1 cellular context compared by ENCODE assay signal in the genomic region with DNA sequence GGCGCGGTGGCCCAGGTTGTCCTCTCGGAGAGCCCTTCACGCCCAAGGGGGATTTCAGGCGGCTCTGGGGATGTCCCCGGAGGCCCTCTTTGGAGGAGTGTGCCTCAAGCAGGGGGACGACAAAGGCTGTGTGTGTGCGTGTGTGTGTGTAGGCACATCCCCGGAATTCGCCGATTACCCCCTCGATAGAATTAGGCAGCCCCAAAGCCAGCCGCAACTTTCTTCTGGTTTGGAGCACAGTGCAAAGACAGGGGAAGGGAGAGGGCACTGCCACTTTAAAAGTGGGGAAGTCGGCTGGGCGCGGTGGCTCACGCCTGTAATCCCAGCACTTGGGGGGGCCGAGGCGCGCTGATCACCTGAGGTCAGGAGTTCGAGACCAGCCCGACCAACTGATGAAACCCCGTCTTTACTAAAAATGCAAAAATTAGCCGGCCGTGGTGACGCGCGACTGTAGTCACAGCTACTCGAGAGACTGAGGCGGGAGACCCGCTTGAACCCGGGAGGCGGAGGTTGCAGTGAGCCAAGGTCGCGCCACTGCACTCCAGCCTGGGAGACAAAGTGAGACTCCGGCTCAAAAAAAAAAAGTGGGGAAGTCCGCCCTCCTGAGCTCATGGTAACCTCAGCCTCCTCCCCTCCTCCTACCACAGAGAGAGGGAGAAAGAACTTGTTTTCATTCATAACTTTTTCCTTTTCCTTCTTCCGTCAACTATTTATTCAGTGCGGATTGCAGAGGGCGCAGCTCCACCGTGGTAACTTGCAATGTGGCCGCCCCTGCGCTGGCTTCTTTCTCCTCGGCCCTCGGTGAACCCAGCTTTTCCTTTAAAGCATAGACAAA.
TF ChIP-seq lines count a peak whose summit lies in the region.

No MANE protein-coding gene starts in this region.

TF ChIP-seq in GM12878, 131 proteins besides CTCF, POLR2A, EP300 and RAD21 (continues in another document):
- TF ChIP-seq, protein P1, sequence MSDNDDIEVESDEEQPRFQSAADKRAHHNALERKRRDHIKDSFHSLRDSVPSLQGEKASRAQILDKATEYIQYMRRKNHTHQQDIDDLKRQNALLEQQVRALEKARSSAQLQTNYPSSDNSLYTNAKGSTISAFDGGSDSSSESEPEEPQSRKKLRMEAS (IDR thresholded peaks at IDR 0.05; ENCODE audit: low read depth, low read length): no peak
- TF ChIP-seq MTA3 (IDR thresholded peaks at IDR 0.05; ENCODE audit: borderline replicate concordance, low read length) (no peak), SUPT20H (IDR thresholded peaks at IDR 0.05; ENCODE audit: borderline replicate concordance, control insufficient read depth, low read depth, low read length) (no peak), JUNB (IDR thresholded peaks at IDR 0.05) (no peak), ESRRA (IDR thresholded peaks at IDR 0.05; ENCODE audit: low read length) (no peak), SMC3 (IDR thresholded peaks at IDR 0.05; ENCODE audit: borderline replicate concordance, low read length) (peak; percentile 29; the same call in 1 of the 2 replicates), ZNF384 (IDR thresholded peaks at IDR 0.05; ENCODE audit: borderline replicate concordance, low read depth, low read length) (peak; percentile 23; the same call in 1 of the 2 replicates), EZH2 (IDR thresholded peaks at IDR 0.05; ENCODE audit: borderline replicate concordance, control insufficient read depth, low read depth, low read length) (no peak), DPF2 (IDR thresholded peaks at IDR 0.05) (0 out of 2 replicates have a peak, but pooled peaks have one; percentile 9), TCF7 (IDR thresholded peaks at IDR 0.05; ENCODE audit: borderline replicate concordance) (no peak), HDAC6 (IDR thresholded peaks at IDR 0.05; ENCODE audit: unreplicated experiment) (no peak), NR2F1 (conservative IDR thresholded peaks at IDR 0.05) (peak; percentile 30; the same call in 1 of the 2 replicates), JUND (IDR thresholded peaks at IDR 0.05; ENCODE audit: low read depth, low read length) (no peak), IKZF2 (IDR thresholded peaks at IDR 0.05) (peak; percentile 54 to 61; a peak in 3 of 4 replicates), KAT2A (conservative IDR thresholded peaks at IDR 0.05; ENCODE audit: control insufficient read depth, low read depth, low read length) (no peak), BHLHE40 (IDR thresholded peaks at IDR 0.05; ENCODE audit: borderline replicate concordance in 1 of 2, low read depth in 2 of 2, low read length in 1 of 2) (no peak; a peak in 1 of 4 replicates), NBN (IDR thresholded peaks at IDR 0.05) (peak; percentile 80; the same call in 1 of the 2 replicates), TAF1 (IDR thresholded peaks at IDR 0.05; ENCODE audit: borderline replicate concordance, low read depth, low read length) (no peak), BACH1 (IDR thresholded peaks at IDR 0.05; ENCODE audit: borderline replicate concordance) (no peak), STAT1 (conservative IDR thresholded peaks at IDR 0.05) (no peak), SIN3A (IDR thresholded peaks at IDR 0.05; ENCODE audit: low read depth, low read length) (no peak), MEF2B (IDR thresholded peaks at IDR 0.05; ENCODE audit: partially characterized antibody, poor library complexity, severe bottlenecking) (peak; percentile 18), RUNX3 (IDR thresholded peaks at IDR 0.05; ENCODE audit: low read length) (0 out of 2 replicates have a peak, but pooled peaks have one; percentile 2), NFYA (IDR thresholded peaks at IDR 0.05; ENCODE audit: borderline replicate concordance, low read depth, low read length) (no peak), KDM1A (IDR thresholded peaks at IDR 0.05; ENCODE audit: borderline replicate concordance) (no peak), SMAD5 (IDR thresholded peaks at IDR 0.05; ENCODE audit: low read depth) (no peak), MTA2 (IDR thresholded peaks at IDR 0.05; ENCODE audit: low read depth) (no peak; the same call in 1 of the 2 replicates), FOXM1 (IDR thresholded peaks at IDR 0.05; ENCODE audit: low read depth, low read length) (no peak), GABPA (IDR thresholded peaks at IDR 0.05; ENCODE audit: low read depth) (no peak)
- TF ChIP-seq, protein P2, sequence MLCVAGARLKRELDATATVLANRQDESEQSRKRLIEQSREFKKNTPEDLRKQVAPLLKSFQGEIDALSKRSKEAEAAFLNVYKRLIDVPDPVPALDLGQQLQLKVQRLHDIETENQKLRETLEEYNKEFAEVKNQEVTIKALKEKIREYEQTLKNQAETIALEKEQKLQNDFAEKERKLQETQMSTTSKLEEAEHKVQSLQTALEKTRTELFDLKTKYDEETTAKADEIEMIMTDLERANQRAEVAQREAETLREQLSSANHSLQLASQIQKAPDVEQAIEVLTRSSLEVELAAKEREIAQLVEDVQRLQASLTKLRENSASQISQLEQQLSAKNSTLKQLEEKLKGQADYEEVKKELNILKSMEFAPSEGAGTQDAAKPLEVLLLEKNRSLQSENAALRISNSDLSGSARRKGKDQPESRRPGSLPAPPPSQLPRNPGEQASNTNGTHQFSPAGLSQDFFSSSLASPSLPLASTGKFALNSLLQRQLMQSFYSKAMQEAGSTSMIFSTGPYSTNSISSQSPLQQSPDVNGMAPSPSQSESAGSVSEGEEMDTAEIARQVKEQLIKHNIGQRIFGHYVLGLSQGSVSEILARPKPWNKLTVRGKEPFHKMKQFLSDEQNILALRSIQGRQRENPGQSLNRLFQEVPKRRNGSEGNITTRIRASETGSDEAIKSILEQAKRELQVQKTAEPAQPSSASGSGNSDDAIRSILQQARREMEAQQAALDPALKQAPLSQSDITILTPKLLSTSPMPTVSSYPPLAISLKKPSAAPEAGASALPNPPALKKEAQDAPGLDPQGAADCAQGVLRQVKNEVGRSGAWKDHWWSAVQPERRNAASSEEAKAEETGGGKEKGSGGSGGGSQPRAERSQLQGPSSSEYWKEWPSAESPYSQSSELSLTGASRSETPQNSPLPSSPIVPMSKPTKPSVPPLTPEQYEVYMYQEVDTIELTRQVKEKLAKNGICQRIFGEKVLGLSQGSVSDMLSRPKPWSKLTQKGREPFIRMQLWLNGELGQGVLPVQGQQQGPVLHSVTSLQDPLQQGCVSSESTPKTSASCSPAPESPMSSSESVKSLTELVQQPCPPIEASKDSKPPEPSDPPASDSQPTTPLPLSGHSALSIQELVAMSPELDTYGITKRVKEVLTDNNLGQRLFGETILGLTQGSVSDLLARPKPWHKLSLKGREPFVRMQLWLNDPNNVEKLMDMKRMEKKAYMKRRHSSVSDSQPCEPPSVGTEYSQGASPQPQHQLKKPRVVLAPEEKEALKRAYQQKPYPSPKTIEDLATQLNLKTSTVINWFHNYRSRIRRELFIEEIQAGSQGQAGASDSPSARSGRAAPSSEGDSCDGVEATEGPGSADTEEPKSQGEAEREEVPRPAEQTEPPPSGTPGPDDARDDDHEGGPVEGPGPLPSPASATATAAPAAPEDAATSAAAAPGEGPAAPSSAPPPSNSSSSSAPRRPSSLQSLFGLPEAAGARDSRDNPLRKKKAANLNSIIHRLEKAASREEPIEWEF (IDR thresholded peaks at IDR 0.05; ENCODE audit: insufficient replicate concordance, low read depth, low read length): no peak
- TF ChIP-seq, protein P3, sequence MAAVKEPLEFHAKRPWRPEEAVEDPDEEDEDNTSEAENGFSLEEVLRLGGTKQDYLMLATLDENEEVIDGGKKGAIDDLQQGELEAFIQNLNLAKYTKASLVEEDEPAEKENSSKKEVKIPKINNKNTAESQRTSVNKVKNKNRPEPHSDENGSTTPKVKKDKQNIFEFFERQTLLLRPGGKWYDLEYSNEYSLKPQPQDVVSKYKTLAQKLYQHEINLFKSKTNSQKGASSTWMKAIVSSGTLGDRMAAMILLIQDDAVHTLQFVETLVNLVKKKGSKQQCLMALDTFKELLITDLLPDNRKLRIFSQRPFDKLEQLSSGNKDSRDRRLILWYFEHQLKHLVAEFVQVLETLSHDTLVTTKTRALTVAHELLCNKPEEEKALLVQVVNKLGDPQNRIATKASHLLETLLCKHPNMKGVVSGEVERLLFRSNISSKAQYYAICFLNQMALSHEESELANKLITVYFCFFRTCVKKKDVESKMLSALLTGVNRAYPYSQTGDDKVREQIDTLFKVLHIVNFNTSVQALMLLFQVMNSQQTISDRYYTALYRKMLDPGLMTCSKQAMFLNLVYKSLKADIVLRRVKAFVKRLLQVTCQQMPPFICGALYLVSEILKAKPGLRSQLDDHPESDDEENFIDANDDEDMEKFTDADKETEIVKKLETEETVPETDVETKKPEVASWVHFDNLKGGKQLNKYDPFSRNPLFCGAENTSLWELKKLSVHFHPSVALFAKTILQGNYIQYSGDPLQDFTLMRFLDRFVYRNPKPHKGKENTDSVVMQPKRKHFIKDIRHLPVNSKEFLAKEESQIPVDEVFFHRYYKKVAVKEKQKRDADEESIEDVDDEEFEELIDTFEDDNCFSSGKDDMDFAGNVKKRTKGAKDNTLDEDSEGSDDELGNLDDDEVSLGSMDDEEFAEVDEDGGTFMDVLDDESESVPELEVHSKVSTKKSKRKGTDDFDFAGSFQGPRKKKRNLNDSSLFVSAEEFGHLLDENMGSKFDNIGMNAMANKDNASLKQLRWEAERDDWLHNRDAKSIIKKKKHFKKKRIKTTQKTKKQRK (IDR thresholded peaks at IDR 0.05; ENCODE audit: low read depth, low read length): no peak
- TF ChIP-seq, protein P4, sequence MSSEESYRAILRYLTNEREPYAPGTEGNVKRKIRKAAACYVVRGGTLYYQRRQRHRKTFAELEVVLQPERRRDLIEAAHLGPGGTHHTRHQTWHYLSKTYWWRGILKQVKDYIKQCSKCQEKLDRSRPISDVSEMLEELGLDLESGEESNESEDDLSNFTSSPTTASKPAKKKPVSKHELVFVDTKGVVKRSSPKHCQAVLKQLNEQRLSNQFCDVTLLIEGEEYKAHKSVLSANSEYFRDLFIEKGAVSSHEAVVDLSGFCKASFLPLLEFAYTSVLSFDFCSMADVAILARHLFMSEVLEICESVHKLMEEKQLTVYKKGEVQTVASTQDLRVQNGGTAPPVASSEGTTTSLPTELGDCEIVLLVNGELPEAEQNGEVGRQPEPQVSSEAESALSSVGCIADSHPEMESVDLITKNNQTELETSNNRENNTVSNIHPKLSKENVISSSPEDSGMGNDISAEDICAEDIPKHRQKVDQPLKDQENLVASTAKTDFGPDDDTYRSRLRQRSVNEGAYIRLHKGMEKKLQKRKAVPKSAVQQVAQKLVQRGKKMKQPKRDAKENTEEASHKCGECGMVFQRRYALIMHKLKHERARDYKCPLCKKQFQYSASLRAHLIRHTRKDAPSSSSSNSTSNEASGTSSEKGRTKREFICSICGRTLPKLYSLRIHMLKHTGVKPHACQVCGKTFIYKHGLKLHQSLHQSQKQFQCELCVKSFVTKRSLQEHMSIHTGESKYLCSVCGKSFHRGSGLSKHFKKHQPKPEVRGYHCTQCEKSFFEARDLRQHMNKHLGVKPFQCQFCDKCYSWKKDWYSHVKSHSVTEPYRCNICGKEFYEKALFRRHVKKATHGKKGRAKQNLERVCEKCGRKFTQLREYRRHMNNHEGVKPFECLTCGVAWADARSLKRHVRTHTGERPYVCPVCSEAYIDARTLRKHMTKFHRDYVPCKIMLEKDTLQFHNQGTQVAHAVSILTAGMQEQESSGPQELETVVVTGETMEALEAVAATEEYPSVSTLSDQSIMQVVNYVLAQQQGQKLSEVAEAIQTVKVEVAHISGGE (CRISPR knock-in tag; IDR thresholded peaks at IDR 0.05): no peak
- TF ChIP-seq, protein P5, sequence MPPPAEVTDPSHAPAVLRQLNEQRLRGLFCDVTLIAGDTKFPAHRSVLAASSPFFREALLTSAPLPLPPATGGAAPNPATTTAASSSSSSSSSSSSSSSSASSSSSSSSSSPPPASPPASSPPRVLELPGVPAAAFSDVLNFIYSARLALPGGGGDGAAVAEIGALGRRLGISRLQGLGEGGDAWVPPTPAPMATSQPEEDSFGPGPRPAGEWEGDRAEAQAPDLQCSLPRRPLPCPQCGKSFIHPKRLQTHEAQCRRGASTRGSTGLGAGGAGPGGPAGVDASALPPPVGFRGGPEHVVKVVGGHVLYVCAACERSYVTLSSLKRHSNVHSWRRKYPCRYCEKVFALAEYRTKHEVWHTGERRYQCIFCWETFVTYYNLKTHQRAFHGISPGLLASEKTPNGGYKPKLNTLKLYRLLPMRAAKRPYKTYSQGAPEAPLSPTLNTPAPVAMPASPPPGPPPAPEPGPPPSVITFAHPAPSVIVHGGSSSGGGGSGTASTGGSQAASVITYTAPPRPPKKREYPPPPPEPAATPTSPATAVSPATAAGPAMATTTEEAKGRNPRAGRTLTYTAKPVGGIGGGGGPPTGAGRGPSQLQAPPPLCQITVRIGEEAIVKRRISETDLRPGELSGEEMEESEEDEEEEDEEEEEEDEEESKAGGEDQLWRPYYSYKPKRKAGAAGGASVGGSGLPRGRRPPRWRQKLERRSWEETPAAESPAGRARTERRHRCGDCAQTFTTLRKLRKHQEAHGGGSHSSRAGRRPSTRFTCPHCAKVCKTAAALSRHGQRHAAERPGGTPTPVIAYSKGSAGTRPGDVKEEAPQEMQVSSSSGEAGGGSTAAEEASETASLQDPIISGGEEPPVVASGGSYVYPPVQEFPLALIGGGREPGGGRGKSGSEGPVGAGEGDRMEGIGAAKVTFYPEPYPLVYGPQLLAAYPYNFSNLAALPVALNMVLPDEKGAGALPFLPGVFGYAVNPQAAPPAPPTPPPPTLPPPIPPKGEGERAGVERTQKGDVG (CRISPR knock-in tag; IDR thresholded peaks at IDR 0.05): no peak
- TF ChIP-seq, protein P6, sequence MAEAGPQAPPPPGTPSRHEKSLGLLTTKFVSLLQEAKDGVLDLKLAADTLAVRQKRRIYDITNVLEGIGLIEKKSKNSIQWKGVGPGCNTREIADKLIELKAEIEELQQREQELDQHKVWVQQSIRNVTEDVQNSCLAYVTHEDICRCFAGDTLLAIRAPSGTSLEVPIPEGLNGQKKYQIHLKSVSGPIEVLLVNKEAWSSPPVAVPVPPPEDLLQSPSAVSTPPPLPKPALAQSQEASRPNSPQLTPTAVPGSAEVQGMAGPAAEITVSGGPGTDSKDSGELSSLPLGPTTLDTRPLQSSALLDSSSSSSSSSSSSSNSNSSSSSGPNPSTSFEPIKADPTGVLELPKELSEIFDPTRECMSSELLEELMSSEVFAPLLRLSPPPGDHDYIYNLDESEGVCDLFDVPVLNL (IDR thresholded peaks at IDR 0.05; ENCODE audit: low read depth, low read length): no peak
- TF ChIP-seq, protein P7, sequence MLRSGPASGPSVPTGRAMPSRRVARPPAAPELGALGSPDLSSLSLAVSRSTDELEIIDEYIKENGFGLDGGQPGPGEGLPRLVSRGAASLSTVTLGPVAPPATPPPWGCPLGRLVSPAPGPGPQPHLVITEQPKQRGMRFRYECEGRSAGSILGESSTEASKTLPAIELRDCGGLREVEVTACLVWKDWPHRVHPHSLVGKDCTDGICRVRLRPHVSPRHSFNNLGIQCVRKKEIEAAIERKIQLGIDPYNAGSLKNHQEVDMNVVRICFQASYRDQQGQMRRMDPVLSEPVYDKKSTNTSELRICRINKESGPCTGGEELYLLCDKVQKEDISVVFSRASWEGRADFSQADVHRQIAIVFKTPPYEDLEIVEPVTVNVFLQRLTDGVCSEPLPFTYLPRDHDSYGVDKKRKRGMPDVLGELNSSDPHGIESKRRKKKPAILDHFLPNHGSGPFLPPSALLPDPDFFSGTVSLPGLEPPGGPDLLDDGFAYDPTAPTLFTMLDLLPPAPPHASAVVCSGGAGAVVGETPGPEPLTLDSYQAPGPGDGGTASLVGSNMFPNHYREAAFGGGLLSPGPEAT (IDR thresholded peaks at IDR 0.05; ENCODE audit: low read depth): peak; percentile 43
